ENCODE assay signal across 15 cellular contexts in the genomic region with DNA sequence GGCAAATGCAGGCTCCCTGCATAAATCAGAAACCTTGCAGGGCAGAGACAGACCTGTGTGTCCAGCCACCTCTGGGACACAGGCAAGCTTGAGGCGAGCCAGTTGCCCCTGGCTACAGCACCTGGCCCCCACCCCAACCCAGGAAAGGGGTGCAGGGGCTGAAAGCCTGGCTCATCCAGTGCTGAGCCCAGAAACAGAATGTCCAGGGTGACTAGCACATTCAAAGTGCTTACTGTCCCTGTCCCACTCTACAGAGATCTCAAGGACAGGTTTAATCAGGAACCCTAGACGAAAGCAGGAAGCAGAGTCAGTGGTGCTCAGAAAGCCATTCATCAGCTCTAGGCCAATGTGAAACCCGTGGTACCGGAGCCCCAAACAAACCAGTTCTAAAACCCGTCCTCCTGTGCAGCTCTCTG. TPM values are rescaled to one million over a fixed set of nuclear protein-coding genes. Genes with fewer than 3 reads are reported as not detected.
DNase-seq lines count a peak whose midpoint lies in the region; ATAC-seq, FAIRE-seq and TF ChIP-seq lines count a peak whose summit lies in the region.
"Had no signal": no experiment of that assay in that cellular context is flagged by ENCODE, and none has a peak within 500 bp of the region (broad histone marks: within the 10 kb centered on the region; RNA-seq: fewer than 3 reads in every experiment).

No MANE protein-coding gene starts in this region.

- TF ChIP-seq RAD21 in HCT116 (IDR thresholded peaks at IDR 0.05; ENCODE audit: low read depth) (no peak), GM12878 (IDR thresholded peaks at IDR 0.05; ENCODE audit: insufficient read depth, low read depth, low read length) (no peak)

- H4K20me1 ChIP-seq in HCT116 (ENCODE audit: insufficient read depth) (no peaks in the 10 kb centered on the region), GM12878 (ENCODE audit: control insufficient read depth, insufficient read depth) (no peaks in the 10 kb centered on the region), OCI-LY7 (ENCODE audit: insufficient read depth, low read length) (no peaks in the 10 kb centered on the region)
- H4K20me1 ChIP-seq: BLaER1 treated with 17β-estradiol and CSF1 and Interleukin-3, amounts not matched to agents 10 nM and 100 nM had no signal

- H3K27ac ChIP-seq in HCT116 (ENCODE audit: low read depth, low read length) (no peak overlapping the region), GM12878 (ENCODE audit: control insufficient read depth, insufficient read depth) (no peak overlapping the region), small intestine (ENCODE audit: low read depth in 1 of 2, low read length in 1 of 2) (peak overlapping the region; percentile 24 to 47), OCI-LY7 (ENCODE audit: low read depth, low read length, poor library complexity, severe bottlenecking) (no peak overlapping the region)
- H3K27ac ChIP-seq: BLaER1 treated with 17β-estradiol and CSF1 and Interleukin-3, amounts not matched to agents 10 nM and 100 nM had no signal

- no peaks in the 10 kb centered on the region for H3K36me3 Mint-ChIP-seq in natural killer cell

- no peak overlapping the region for H3K4me3 Mint-ChIP-seq in natural killer cell
- H3K4me3 Mint-ChIP-seq: activated B cell treated with CpG ODN at 0.5 μM for 24 hours; activated T-cell treated with anti-CD3 and anti-CD28 coated beads, Interleukin-2, amount 50 U/mL, for 24 hours had no signal

- BruUV-seq in HCT116 (replicated peaks; lab: Mats Ljungman, UMichigan) (no TSS peak), GM12878 (replicated peaks; lab: Mats Ljungman, UMichigan) (no TSS peak), OCI-LY7 (replicated peaks; lab: Mats Ljungman, UMichigan) (no TSS peak)

- H3K27me3 Mint-ChIP-seq in natural killer cell (ENCODE audit: low read depth in 2 of 2), result no peaks in the 10 kb centered on the region
- H3K27me3 Mint-ChIP-seq: activated T-cell treated with anti-CD3 and anti-CD28 coated beads, Interleukin-2, amount 50 U/mL, for 24 hours had no signal

- H3K36me3 ChIP-seq in HCT116 (ENCODE audit: control insufficient read depth in 1 of 2, insufficient read depth in 2 of 2, low read length in 2 of 2) (no peaks in the 10 kb centered on the region), GM12878 (ENCODE audit: control insufficient read depth in 2 of 2, insufficient read depth in 2 of 2, low read length in 1 of 2) (no peaks in the 10 kb centered on the region), small intestine (ENCODE audit: control insufficient read depth in 2 of 2, insufficient read depth in 2 of 2, low read length in 2 of 2) (no peaks in the 10 kb centered on the region), OCI-LY7 (ENCODE audit: insufficient read depth, low read length) (no peaks in the 10 kb centered on the region)
- H3K36me3 ChIP-seq: BLaER1 treated with 17β-estradiol and CSF1 and Interleukin-3, amounts not matched to agents 10 nM and 100 nM had no signal

- ATAC-seq in HCT116 (no peak), GM12878 (no peak), natural killer cell (no peak)

- WGBS in GM12878 (ENCODE audit: insufficient coverage, insufficient replicate concordance, low lambda C conversion rate, missing lambda C conversion rate), result 29% methylated on average over 5 of the region's 5 CpGs
- WGBS in small intestine, 3 donors, result 20 to 48% (median 27%) methylated on average over 4 to 5 of the region's 5 CpGs

- POLR2A ChIA-PET in HCT116 (lab: Charles Lee) (no interaction called here), GM12878 (lab: Charles Lee) (no interaction called here), OCI-LY7 (lab: Charles Lee) (no interaction called here)

- no peaks in the 10 kb centered on the region for H3K9me3 ChIP-seq in HCT116 (ENCODE audit: control insufficient read depth in 1 of 2, insufficient read depth in 1 of 2, low read depth in 1 of 2, low read length in 2 of 2)
- H3K9me3 ChIP-seq in GM12878 (replicated peaks; ENCODE audit: control insufficient read depth, insufficient read depth, low read length), result no peaks in the 10 kb centered on the region
- no peaks in the 10 kb centered on the region for H3K9me3 ChIP-seq in small intestine (ENCODE audit: control insufficient read depth, low read depth)
- no peaks in the 10 kb centered on the region for H3K9me3 ChIP-seq in OCI-LY7 (ENCODE audit: low read length)
- H3K9me3 ChIP-seq: BLaER1 treated with 17β-estradiol and CSF1 and Interleukin-3, amounts not matched to agents 10 nM and 100 nM had no signal

- no peak for TF ChIP-seq EP300 in GM12878 (IDR thresholded peaks at IDR 0.05; ENCODE audit: borderline replicate concordance in 1 of 2, control insufficient read depth in 1 of 2, low read depth in 2 of 2, low read length in 2 of 2)

- TF ChIP-seq CTCF in HCT116 (IDR thresholded peaks at IDR 0.05 in 2 of 3, conservative IDR thresholded peaks at IDR 0.05 in 1 of 3; ENCODE audit: borderline replicate concordance in 1 of 3, insufficient read depth in 1 of 3, low read depth in 2 of 3, low read length in 2 of 3) (no peak), GM12878 (IDR thresholded peaks at IDR 0.05 in 2 of 3, conservative IDR thresholded peaks at IDR 0.05 in 1 of 3; ENCODE audit: control insufficient read depth in 2 of 3, extremely low read depth in 1 of 3, insufficient read depth in 1 of 3, low read depth in 3 of 3, low read length in 3 of 3) (no peak), OCI-LY7 (conservative IDR thresholded peaks at IDR 0.05; ENCODE audit: low read length) (no peak), natural killer cell (IDR thresholded peaks at IDR 0.05) (no peak)

- peaks cover 15 to 23% of the 10 kb centered on the region in 2 donors for H3K4me1 Mint-ChIP-seq in natural killer cell

- H3K27me3 ChIP-seq in HCT116 (ENCODE audit: insufficient read depth, low read length), result no peaks in the 10 kb centered on the region
- H3K27me3 ChIP-seq in GM12878 (replicated peaks in 1 of 2; ENCODE audit: control insufficient read depth in 2 of 2, insufficient read depth in 2 of 2, low read length in 1 of 2), result no peaks in the 10 kb centered on the region
- no peaks in the 10 kb centered on the region for H3K27me3 ChIP-seq in small intestine (ENCODE audit: control insufficient read depth in 2 of 2, insufficient read depth in 2 of 2, low read length in 2 of 2)
- H3K27me3 ChIP-seq: BLaER1 treated with 17β-estradiol and CSF1 and Interleukin-3, amounts not matched to agents 10 nM and 100 nM had no signal

- FAIRE-seq in GM12878 (lab: Jason Lieb, UNC) (no peak), small intestine (lab: Jason Lieb, UNC) (no peak)

- DNase-seq in HCT116 (ENCODE audit: low read depth, low spot score), result no peak
- no peak for DNase-seq in GM12878 (ENCODE audit: low read depth, low spot score)
- DNase-seq in kidney tubule cell (ENCODE audit: low spot score), result peak; percentile 62
- peak; percentile 37 for DNase-seq in small intestine
- DNase-seq in OCI-LY7 (ENCODE audit: low spot score), result no peak
- DNase-seq in activated naive CD4-positive, alpha-beta T cell treated with anti-CD3 and anti-CD28 coated beads, Interleukin-2, amount 50 U/mL, for 16 hours, result no peak
- no peak for DNase-seq in natural killer cell
- no peak for DNase-seq in NCI-H226
- DNase-seq: activated B cell treated with CpG ODN at 0.5 μM for 24 hours; activated T-cell treated with anti-CD3 and anti-CD28 coated beads, Interleukin-2, amount 50 U/mL, for 24 hours; GF-D8; NCI-H446; SIG-M5; stimulated activated CD8-positive, alpha-beta memory T cell treated with anti-CD3 and anti-CD28 coated beads, Interleukin-4, amount 100 ng/mL, for 48 hours had no signal

- CTCF ChIA-PET in HCT116 (lab: Charles Lee), result no interaction called here
- CTCF ChIA-PET in GM12878 (lab: Yijun Ruan, JAX), result interaction anchor here (1.6 to 1.7 kb wide), 2 partner anchors 13 to 194 kb away, joined by 3 to 6 read pairs; no protein-coding TSS in a partner anchor
- CTCF ChIA-PET in OCI-LY7 (lab: Charles Lee; ENCODE audit: unreplicated experiment), result no interaction called here

- RAD21 ChIA-PET in HCT116 (lab: Charles Lee; ENCODE audit: low non-redundant PET in 1 of 2, low total read pairs in 2 of 2, uncharacterized antibody in 2 of 2, unreplicated experiment in 2 of 2) (no interaction called here), GM12878 (lab: Charles Lee; ENCODE audit: unreplicated experiment) (no interaction called here)

- no peak overlapping the region for H3K27ac Mint-ChIP-seq in natural killer cell
- H3K27ac Mint-ChIP-seq: activated B cell treated with CpG ODN at 0.5 μM for 24 hours; activated T-cell treated with anti-CD3 and anti-CD28 coated beads, Interleukin-2, amount 50 U/mL, for 24 hours had no signal

- H3K9me3 Mint-ChIP-seq in natural killer cell, result no peaks in the 10 kb centered on the region
- H3K9me3 Mint-ChIP-seq: activated B cell treated with CpG ODN at 0.5 μM for 24 hours; activated T-cell treated with anti-CD3 and anti-CD28 coated beads, Interleukin-2, amount 50 U/mL, for 24 hours had no signal

- H3K4me1 ChIP-seq in HCT116 (ENCODE audit: control insufficient read depth in 1 of 2, insufficient read depth in 2 of 2, low read length in 2 of 2) (peaks cover 25 to 39% of the 10 kb centered on the region in 2 experiments), GM12878 (ENCODE audit: control insufficient read depth, insufficient read depth, low read length) (peaks cover 8% of the 10 kb centered on the region), small intestine (ENCODE audit: control insufficient read depth in 2 of 2, insufficient read depth in 1 of 2, low read depth in 1 of 2, low read length in 1 of 2) (peaks cover 8 to 15% of the 10 kb centered on the region in 2 donors), OCI-LY7 (ENCODE audit: insufficient read depth, low read length, poor library complexity, severe bottlenecking) (no peaks in the 10 kb centered on the region)

- H3K9ac ChIP-seq in HCT116 (ENCODE audit: low read length) (no peak overlapping the region), GM12878 (ENCODE audit: control insufficient read depth, insufficient read depth, low read length) (no peak overlapping the region)
- H3K9ac ChIP-seq: BLaER1 treated with 17β-estradiol and CSF1 and Interleukin-3, amounts not matched to agents 10 nM and 100 nM had no signal

- in situ Hi-C loops in GM12878 (cut with MboI), result no loop called here

- H3K79me2 ChIP-seq in HCT116 (ENCODE audit: insufficient read depth, low read length) (no peaks in the 10 kb centered on the region), GM12878 (ENCODE audit: control insufficient read depth, insufficient read depth, low read length) (no peaks in the 10 kb centered on the region), OCI-LY7 (ENCODE audit: insufficient read depth, low read depth, low read length) (no peaks in the 10 kb centered on the region)

- H3K9me2 ChIP-seq in HCT116 (ENCODE audit: insufficient read depth) (no peaks in the 10 kb centered on the region), OCI-LY7 (ENCODE audit: insufficient read depth, low read length) (no peaks in the 10 kb centered on the region)

- no peak for TF ChIP-seq POLR2A in HCT116 (IDR thresholded peaks at IDR 0.05; ENCODE audit: borderline replicate concordance, extremely low read depth, insufficient read depth, insufficient read length)
- TF ChIP-seq POLR2A in GM12878 (IDR thresholded peaks at IDR 0.05; ENCODE audit: low read depth, low read length), result no peak

- SMC1A ChIA-PET in GM12878 (lab: Charles Lee; ENCODE audit: uncharacterized antibody, unreplicated experiment), result interaction anchor here (0.8 kb wide), 1 partner anchor 9 kb away, joined by 3 read pairs; no protein-coding TSS in a partner anchor

- intact Hi-C loops in HCT116 (cut with micrococcal nuclease) (no loop called here), GM12878 (cut with micrococcal nuclease; ENCODE audit: unreplicated experiment) (no loop called here), OCI-LY7 (cut with micrococcal nuclease; ENCODE audit: unreplicated experiment) (no loop called here), natural killer cell (cut with micrococcal nuclease) (no loop called here)

- H3K4me3 ChIP-seq in HCT116 (replicated peaks in 1 of 2; ENCODE audit: low read depth in 1 of 2, low read length in 2 of 2) (no peak overlapping the region), GM12878 (no peak overlapping the region), small intestine (ENCODE audit: low read depth in 1 of 2, low read length in 2 of 2) (no peak overlapping the region), OCI-LY7 (ENCODE audit: low read depth, low read length, poor library complexity, severe bottlenecking) (no peak overlapping the region)
- H3K4me3 ChIP-seq: BLaER1 treated with 17β-estradiol and CSF1 and Interleukin-3, amounts not matched to agents 10 nM and 100 nM had no signal

- peak overlapping the region; percentile 32; the same call in 1 of the 2 replicates for H3K4me2 ChIP-seq in HCT116 (ENCODE audit: low read length)
- H3K4me2 ChIP-seq in GM12878 (ENCODE audit: control insufficient read depth, insufficient read depth), result no peak overlapping the region
- no peak overlapping the region for H3K4me2 ChIP-seq in OCI-LY7 (ENCODE audit: low read length)

- no peak overlapping the region for H2AFZ ChIP-seq in HCT116 (ENCODE audit: low read depth, low read length, poor library complexity, severe bottlenecking)
- H2AFZ ChIP-seq in GM12878 (ENCODE audit: control insufficient read depth, low read depth, low read length), result 0 out of 2 replicates have a peak overlapping the region, but pooled peaks have one; percentile 33
- no peak overlapping the region for H2AFZ ChIP-seq in OCI-LY7 (ENCODE audit: low read length)

RNA-seq across cellular contexts. Expression of a gene that starts 31.9 kb away (rescaled TPM):
- 7.2 TPM for total RNA-seq in HCT116 (2021; ENCODE audit: unreplicated experiment)
- 4.5 and 6.0 TPM in 2 replicates for polyA plus RNA-seq in HCT116 (2012)
- 4.2 and 4.5 TPM in 2 replicates for total RNA-seq in GM12878 (2013; cell fraction: nucleolus; rRNA removed)
- 2.2 and 3.6 TPM in 2 replicates for total RNA-seq in GM12878 (2014; rRNA removed)
- 2.2 and 3.1 TPM in 2 replicates for total RNA-seq in GM12878 (2014; rRNA removed; fragmentation: Illumina TruSeq; extraction: Trizol)
- total RNA-seq in GM12878 (2021), result 4.5 and 5.3 TPM in 2 replicates
- 1.1 TPM for polyA plus RNA-seq in GM12878 (2011; ENCODE audit: low read depth)
- 1.4 and 1.9 TPM in 2 replicates for polyA plus RNA-seq in GM12878 (2011; rRNA removed)
- 1.1 TPM in 2 replicates for polyA plus RNA-seq in GM12878 (2011; cell fraction: cytosol; rRNA removed)
- 2.3 and 3.3 TPM in 2 replicates for polyA plus RNA-seq in GM12878 (2011; cell fraction: nucleus; rRNA removed)
- polyA plus RNA-seq in GM12878 (2012), result 1.5 and 2.0 TPM in 2 replicates
- 2.8 and 4.1 TPM in 2 replicates for polyA plus RNA-seq in GM12878 (2014; fragmentation: Illumina TruSeq; extraction: Trizol)
- polyA plus RNA-seq in GM12878 (2014; fragmentation: Nextera tagmentation; extraction: Ambion mirVana), result under 1 TPM; 0.45 to 0.57 TPM
- polyA plus RNA-seq in GM12878 (2014; rRNA removed), result 3.9 and 5.1 TPM in 2 replicates
- polyA plus RNA-seq in GM12878 (2016; fragmentation: Nextera tagmentation; extraction: Ambion mirVana), result 1 to 10 TPM; 1.1 to 1.7 TPM
- 1.3 and 1.8 TPM in 2 replicates for polyA minus RNA-seq in GM12878 (2011; rRNA and poly(A)+ RNA removed)
- polyA minus RNA-seq in GM12878 (2011; cell fraction: cytosol; rRNA and poly(A)+ RNA removed), result 0.21 TPM in 1 of 2 replicates, not detected in the other
- 1.5 and 2.9 TPM in 2 replicates for polyA minus RNA-seq in GM12878 (2011; cell fraction: nucleus; rRNA and poly(A)+ RNA removed)
- 10 to 100 TPM; 28.1 to 69.3 (median 52.1) TPM for polyA plus RNA-seq in small intestine
- total RNA-seq in OCI-LY7 (2014; rRNA removed; shearing (Covaris generic)), result 0.13 TPM in 1 of 2 replicates, not detected in the other
- not detected in 2 replicates for total RNA-seq in OCI-LY7 (2022)
- total RNA-seq in natural killer cell, result 1 to 10 TPM in 2 of 3 donors, under 1 TPM in 1; 1.00 to 2.5 (median 1.3) TPM

Comparison
In these comparisons a context has a peak if more than half of its experiments do, and no peak if none do; other contexts are left out.
1. DNase-seq: peak in kidney tubule cell (single experiment) and small intestine (single experiment); none in HCT116 (single experiment), GM12878 (single experiment), OCI-LY7 (single experiment), activated naive CD4-positive, alpha-beta T cell treated with anti-CD3 and anti-CD28 coated beads, Interleukin-2, amount 50 U/mL, for 16 hours (single experiment), natural killer cell (single experiment) and NCI-H226 (single experiment).
2. H3K27ac ChIP-seq: peak in small intestine (2 of 2); none in HCT116 (single experiment), GM12878 (single experiment) and OCI-LY7 (single experiment).